22 cellular contexts compared by ENCODE assay signal in genomic region chr5:91850031-91850430, GRCh38.
DNase-seq lines count a peak whose midpoint lies in the region; ATAC-seq and TF ChIP-seq lines count a peak whose summit lies in the region.
"Had no signal": no experiment of that assay in that cellular context is flagged by ENCODE, and none has a peak within 500 bp of the region (broad histone marks: within the 10 kb centered on the region; RNA-seq: fewer than 3 reads in every experiment).

No MANE protein-coding gene starts in this region.

- no peak overlapping the region for H3K4me3 ChIP-seq in choroid plexus epithelial cell (ENCODE audit: low read depth, low read length)
- H3K4me3 ChIP-seq: cardiac muscle cell, dorsolateral prefrontal cortex, Peyer's patch, psoas muscle, vagina had no signal

- H3K4me3 Mint-ChIP-seq in effector memory CD8-positive, alpha-beta T cell = no peak overlapping the region
- H3K4me3 Mint-ChIP-seq in stimulated activated naive B cell treated with anti-CD40 and anti-IgM and Interleukin-4, amounts not matched to agents 10 μg/mL and 1 μg/mL and 100 μg/mL, for 72 hours = no peak overlapping the region
- H3K4me3 Mint-ChIP-seq: activated naive CD8-positive, alpha-beta T cell treated with anti-CD3 and anti-CD28 coated beads for 36 hours; CD4-positive, CD25-positive, alpha-beta regulatory T cell; mesothelial cell of epicardium; nephron progenitor cell had no signal

- H3K9me3 Mint-ChIP-seq in effector memory CD8-positive, alpha-beta T cell = peaks cover 0 to 4% of the 10 kb centered on the region in 2 donors
- no peaks in the 10 kb centered on the region for H3K9me3 Mint-ChIP-seq in stimulated activated naive B cell treated with anti-CD40 and anti-IgM and Interleukin-4, amounts not matched to agents 10 μg/mL and 1 μg/mL and 100 μg/mL, for 72 hours
- H3K9me3 Mint-ChIP-seq: activated naive CD8-positive, alpha-beta T cell treated with anti-CD3 and anti-CD28 coated beads for 36 hours; CD4-positive, CD25-positive, alpha-beta regulatory T cell; mesothelial cell of epicardium; nephron progenitor cell had no signal

- no peaks in the 10 kb centered on the region for H3K4me1 Mint-ChIP-seq in effector memory CD8-positive, alpha-beta T cell (ENCODE audit: low read depth in 2 of 2)
- H3K4me1 Mint-ChIP-seq in stimulated activated naive B cell treated with anti-CD40 and anti-IgM and Interleukin-4, amounts not matched to agents 10 μg/mL and 1 μg/mL and 100 μg/mL, for 72 hours = no peaks in the 10 kb centered on the region
- H3K4me1 Mint-ChIP-seq: activated naive CD8-positive, alpha-beta T cell treated with anti-CD3 and anti-CD28 coated beads for 36 hours; CD4-positive, CD25-positive, alpha-beta regulatory T cell had no signal

- no peaks in the 10 kb centered on the region for H3K36me3 Mint-ChIP-seq in effector memory CD8-positive, alpha-beta T cell (ENCODE audit: insufficient read depth)
- H3K36me3 Mint-ChIP-seq in stimulated activated naive B cell treated with anti-CD40 and anti-IgM and Interleukin-4, amounts not matched to agents 10 μg/mL and 1 μg/mL and 100 μg/mL, for 72 hours = no peaks in the 10 kb centered on the region
- H3K36me3 Mint-ChIP-seq: activated naive CD8-positive, alpha-beta T cell treated with anti-CD3 and anti-CD28 coated beads for 36 hours; CD4-positive, CD25-positive, alpha-beta regulatory T cell; mesothelial cell of epicardium had no signal

- ATAC-seq in effector memory CD8-positive, alpha-beta T cell (replicated peaks) = no peak
- no peak for ATAC-seq in stimulated activated naive B cell treated with anti-CD40 and anti-IgM and Interleukin-4, amounts not matched to agents 10 μg/mL and 1 μg/mL and 100 μg/mL, for 72 hours (replicated peaks)
- ATAC-seq in HG03342 (IDR thresholded peaks at IDR 0.05; ENCODE audit: unreplicated experiment) = no peak
- ATAC-seq: left colon, psoas muscle had no signal

- TF ChIP-seq CTCF in choroid plexus epithelial cell (conservative IDR thresholded peaks at IDR 0.05; ENCODE audit: low read depth, low read length) = no peak

- peak; percentile 18 for DNase-seq in EH (ENCODE audit: low read depth)
- peak; percentile 32 for DNase-seq in M059J (ENCODE audit: low read depth)
- DNase-seq in choroid plexus epithelial cell (ENCODE audit: low read depth) = peak; percentile 47
- DNase-seq in myocyte (ENCODE audit: low read depth) = peak; percentile 7
- DNase-seq in NCI-H2029 treated with DMSO at 0.1 percent for 48 hours (lab: John Stamatoyannopoulos, UW) = no peak
- no peak for DNase-seq in effector memory CD8-positive, alpha-beta T cell
- DNase-seq in stimulated activated naive B cell treated with anti-CD40 and anti-IgM and Interleukin-4, amounts not matched to agents 10 μg/mL and 1 μg/mL and 100 μg/mL, for 72 hours = no peak
- DNase-seq: activated naive CD8-positive, alpha-beta T cell treated with anti-CD3 and anti-CD28 coated beads for 36 hours; CD4-positive, CD25-positive, alpha-beta regulatory T cell; DMS79 treated with DMSO at 0.1 percent for 48 hours; dorsolateral prefrontal cortex; erythroblast; left colon; NCI-H1694; nephron progenitor cell; Peyer's patch; psoas muscle; stimulated activated CD8-positive, alpha-beta memory T cell treated with anti-CD3 and anti-CD28 coated beads, Interleukin-4, amount 100 ng/mL, for 48 hours had no signal

- H3K27ac Mint-ChIP-seq in effector memory CD8-positive, alpha-beta T cell = no peak overlapping the region
- no peak overlapping the region for H3K27ac Mint-ChIP-seq in stimulated activated naive B cell treated with anti-CD40 and anti-IgM and Interleukin-4, amounts not matched to agents 10 μg/mL and 1 μg/mL and 100 μg/mL, for 72 hours
- H3K27ac Mint-ChIP-seq: activated naive CD8-positive, alpha-beta T cell treated with anti-CD3 and anti-CD28 coated beads for 36 hours; CD4-positive, CD25-positive, alpha-beta regulatory T cell; mesothelial cell of epicardium; nephron progenitor cell had no signal

- no peaks in the 10 kb centered on the region for H3K27me3 Mint-ChIP-seq in effector memory CD8-positive, alpha-beta T cell
- no peaks in the 10 kb centered on the region for H3K27me3 Mint-ChIP-seq in stimulated activated naive B cell treated with anti-CD40 and anti-IgM and Interleukin-4, amounts not matched to agents 10 μg/mL and 1 μg/mL and 100 μg/mL, for 72 hours
- H3K27me3 Mint-ChIP-seq: activated naive CD8-positive, alpha-beta T cell treated with anti-CD3 and anti-CD28 coated beads for 36 hours; CD4-positive, CD25-positive, alpha-beta regulatory T cell had no signal

Comparison
In these comparisons a context has a peak if more than half of its experiments do, and no peak if none do; other contexts are left out.
1. DNase-seq: peak in EH (single experiment), M059J (single experiment), choroid plexus epithelial cell (single experiment) and myocyte (single experiment); none in NCI-H2029 treated with DMSO at 0.1 percent for 48 hours (single experiment), effector memory CD8-positive, alpha-beta T cell (0 of 3) and stimulated activated naive B cell treated with anti-CD40 and anti-IgM and Interleukin-4, amounts not matched to agents 10 μg/mL and 1 μg/mL and 100 μg/mL, for 72 hours (single experiment).